In genomic region chr19:51365211-51366049, GRCh38 we compare ENCODE assay signal across 8 cellular contexts. TPM values are rescaled to one million over a fixed set of nuclear protein-coding genes. Genes with fewer than 3 reads are reported as not detected.
DNase-seq lines count a peak whose midpoint lies in the region; ATAC-seq and TF ChIP-seq lines count a peak whose summit lies in the region.

No MANE protein-coding gene starts in this region.

- H3K27ac ChIP-seq in right atrium auricular region: peak overlapping the region; percentile 95 to 99
- H3K27ac ChIP-seq in rectal smooth muscle tissue (ENCODE audit: low read depth, low read length): peak overlapping the region; percentile 96

- H3K27me3 ChIP-seq in right atrium auricular region (no peaks in the 10 kb centered on the region), rectal smooth muscle tissue (ENCODE audit: control insufficient read depth, insufficient read depth, low read length) (no peaks in the 10 kb centered on the region)

- ATAC-seq in GM21619 (IDR thresholded peaks at IDR 0.05; ENCODE audit: unreplicated experiment) (no peak), GM19467 (IDR thresholded peaks at IDR 0.05; ENCODE audit: unreplicated experiment) (no peak), HG03442 (IDR thresholded peaks at IDR 0.05; ENCODE audit: unreplicated experiment) (no peak)

- H3K9me3 ChIP-seq in right atrium auricular region: no peaks in the 10 kb centered on the region

- no peaks in the 10 kb centered on the region for H3K9me3 Mint-ChIP-seq in activated naive CD8-positive, alpha-beta T cell treated with anti-CD3 and anti-CD28 coated beads for 36 hours

- H3K9ac ChIP-seq in rectal smooth muscle tissue (ENCODE audit: low read length): peak overlapping the region; percentile 95

- peak overlapping the region; percentile 96 for H3K27ac Mint-ChIP-seq in activated naive CD8-positive, alpha-beta T cell treated with anti-CD3 and anti-CD28 coated beads for 36 hours

- peak overlapping the region; percentile 78 to 79 for H3K4me3 ChIP-seq in right atrium auricular region
- peak overlapping the region; percentile 98 for H3K4me3 ChIP-seq in rectal smooth muscle tissue (ENCODE audit: low read length)

- H3K4me1 Mint-ChIP-seq in activated naive CD8-positive, alpha-beta T cell treated with anti-CD3 and anti-CD28 coated beads for 36 hours: peaks cover 48% of the 10 kb centered on the region

- no peak for TF ChIP-seq CTCF in right atrium auricular region (IDR thresholded peaks at IDR 0.05)

- peak overlapping the region; percentile 99 for H3K4me3 Mint-ChIP-seq in activated naive CD8-positive, alpha-beta T cell treated with anti-CD3 and anti-CD28 coated beads for 36 hours

- peaks cover 22% of the 10 kb centered on the region for H3K36me3 Mint-ChIP-seq in activated naive CD8-positive, alpha-beta T cell treated with anti-CD3 and anti-CD28 coated beads for 36 hours

- DNase-seq in COLO829 (ENCODE audit: low spot score) (peak; percentile 27), KG1 (lab: John Stamatoyannopoulos, UW) (peak; percentile 34), right atrium auricular region (ENCODE audit: low spot score) (peak; percentile 62)
- DNase-seq in activated naive CD8-positive, alpha-beta T cell treated with anti-CD3 and anti-CD28 coated beads for 36 hours: no peak

- H3K36me3 ChIP-seq in right atrium auricular region: no peaks in the 10 kb centered on the region
- H3K36me3 ChIP-seq in rectal smooth muscle tissue (ENCODE audit: control insufficient read depth, insufficient read depth, low read length): no peaks in the 10 kb centered on the region

- H3K4me1 ChIP-seq in right atrium auricular region (peaks cover 0 to 48% of the 10 kb centered on the region in 2 donors), rectal smooth muscle tissue (ENCODE audit: control insufficient read depth, insufficient read depth, low read length) (peaks cover 13% of the 10 kb centered on the region)

- H3K27me3 Mint-ChIP-seq in activated naive CD8-positive, alpha-beta T cell treated with anti-CD3 and anti-CD28 coated beads for 36 hours: no peaks in the 10 kb centered on the region

RNA-seq across cellular contexts. Expression of gene ETFB, which starts 0.8 kb away (rescaled TPM):
- 100 to 1,000 TPM; 115 to 130 TPM for total RNA-seq in activated naive CD8-positive, alpha-beta T cell treated with anti-CD3 and anti-CD28 coated beads for 36 hours
- 100 to 1,000 TPM; 385 TPM for total RNA-seq in right atrium auricular region

RNA-seq across cellular contexts. Expression of gene CLDND2, which starts 3.4 kb away (rescaled TPM):
- 1 to 10 TPM; 2.0 to 3.8 TPM for total RNA-seq in activated naive CD8-positive, alpha-beta T cell treated with anti-CD3 and anti-CD28 coated beads for 36 hours
- not detected for total RNA-seq in right atrium auricular region

RNA-seq across cellular contexts. Expression of gene NKG7, which starts 7.0 kb away (rescaled TPM):
- total RNA-seq in activated naive CD8-positive, alpha-beta T cell treated with anti-CD3 and anti-CD28 coated beads for 36 hours: 10 to 100 TPM; 85.3 to 91.9 TPM
- total RNA-seq in right atrium auricular region: 1 to 10 TPM; 1.4 to 1.8 TPM

RNA-seq across cellular contexts. Expression of gene LIM2, which starts 22.3 kb away (rescaled TPM):
- not detected for total RNA-seq in activated naive CD8-positive, alpha-beta T cell treated with anti-CD3 and anti-CD28 coated beads for 36 hours
- not detected for total RNA-seq in right atrium auricular region

RNA-seq across cellular contexts. Expression of gene VSIG10L, which starts 23.5 kb away (rescaled TPM):
- 1 to 10 TPM; 1.3 to 1.6 TPM for total RNA-seq in activated naive CD8-positive, alpha-beta T cell treated with anti-CD3 and anti-CD28 coated beads for 36 hours
- 1 to 10 TPM in 1 of 2 donors, under 1 TPM in 1; 0.79 to 1.1 TPM for total RNA-seq in right atrium auricular region

Comparison
In these comparisons a context has a peak if more than half of its experiments do, and no peak if none do; other contexts are left out.
1. RNA of gene NKG7, which starts 7.0 kb away (total RNA-seq): 85.3 to 91.9 TPM in activated naive CD8-positive, alpha-beta T cell treated with anti-CD3 and anti-CD28 coated beads for 36 hours; 1.4 to 1.8 TPM in right atrium auricular region; every median in the first group is over 10 times any median in the second.